In genomic region chr7:63045575-63045974, GRCh38 we compare ENCODE assay signal across 33 cellular contexts.
"Had no signal": no experiment of that assay in that cellular context is flagged by ENCODE, and none has a peak within 500 bp of the region (broad histone marks: within the 10 kb centered on the region; RNA-seq: fewer than 3 reads in every experiment).

No MANE protein-coding gene starts in this region.

- H3K4me1 ChIP-seq: adrenal gland, ascending aorta, body of pancreas, breast epithelium had no signal

- H3K9me3 ChIP-seq: adrenal gland, body of pancreas had no signal

- ATAC-seq: activated naive CD4-positive, alpha-beta T cell treated with anti-CD3 and anti-CD28 coated beads, Interleukin-2, amount 50 U/mL, for 72 hours; activated naive CD8-positive, alpha-beta T cell treated with anti-CD3 and anti-CD28 coated beads, Interleukin-2, amount 50 U/mL, for 24 hours; activated T-cell treated with anti-CD3 and anti-CD28 coated beads, Interleukin-2, amount 50 U/mL, for 4 hours; activated T-cell treated with anti-CD3 and anti-CD28 coated beads, Interleukin-2, amount 50 U/mL, for 72 hours; activated T-helper 17 cell treated with anti-CD3 and anti-CD28 coated beads, Interleukin-2, amount 50 U/mL, for 72 hours; body of pancreas had no signal

- H3K27me3 ChIP-seq: adrenal gland, ascending aorta, body of pancreas, brain microvascular endothelial cell, breast epithelium, cardiac muscle cell had no signal

- DNase-seq: activated effector memory CD4-positive, alpha-beta T cell treated with anti-CD3 and anti-CD28 coated beads, Interleukin-2, amount 50 U/mL, for 16 hours; activated effector memory CD4-positive, alpha-beta T cell treated with Interleukin-2 at 50 U/mL for 16 hours; activated gamma-delta T cell; activated gamma-delta T cell treated with Interleukin-2 at 50 U/mL for 16 hours; activated naive CD4-positive, alpha-beta T cell; activated naive CD4-positive, alpha-beta T cell treated with anti-CD3 and anti-CD28 coated beads for 36 hours; activated naive CD4-positive, alpha-beta T cell treated with anti-CD3 and anti-CD28 coated beads, Interleukin-2, amount 10 ng/mL, durations not matched to agents 7 days and 5 days; activated naive CD4-positive, alpha-beta T cell treated with anti-CD3 and anti-CD28 coated beads, Interleukin-2, amount 50 U/mL, for 16 hours; activated naive CD4-positive, alpha-beta T cell treated with Interleukin-2 at 50 U/mL for 16 hours; activated naive CD8-positive, alpha-beta T cell treated with anti-CD3 and anti-CD28 coated beads for 36 hours; activated naive CD8-positive, alpha-beta T cell treated with anti-CD3 and anti-CD28 coated beads, Interleukin-2, amount 10 ng/mL, durations not matched to agents 7 days and 5 days; activated naive CD8-positive, alpha-beta T cell treated with anti-CD3 and anti-CD28 coated beads, Interleukin-2, amount 50 U/mL, for 24 hours; activated T-cell treated with anti-CD3 and anti-CD28 coated beads, Interleukin-2, amount 50 U/mL, for 1 hour; activated T-cell treated with anti-CD3 and anti-CD28 coated beads, Interleukin-2, amount 50 U/mL, for 24 hours; activated T-cell treated with anti-CD3 and anti-CD28 coated beads, Interleukin-2, amount 50 U/mL, for 4 hours; activated T-cell treated with anti-CD3 and anti-CD28 coated beads, Interleukin-2, amount 50 U/mL, for 48 hours; activated T-cell treated with anti-CD3 and anti-CD28 coated beads, Interleukin-2, amount 50 U/mL, for 72 hours; adrenal gland; amniotic stem cell; amygdala; anterior cingulate cortex; aorta; body of pancreas; brain microvascular endothelial cell; caudate nucleus; central memory CD4-positive, alpha-beta T cell; cerebellar nuclear complex had no signal

- FAIRE-seq: astrocyte had no signal

- H3K27ac ChIP-seq: adrenal gland, ascending aorta, body of pancreas, brain microvascular endothelial cell, breast epithelium, cardiac muscle cell had no signal

- H3K36me3 ChIP-seq: adrenal gland, ascending aorta, brain microvascular endothelial cell, breast epithelium, cardiac muscle cell had no signal

- H3K4me3 ChIP-seq: adrenal gland, ascending aorta, body of pancreas, breast epithelium, cardiac muscle cell had no signal
